ENCODE assay signal across 10 cellular contexts in the genomic region with DNA sequence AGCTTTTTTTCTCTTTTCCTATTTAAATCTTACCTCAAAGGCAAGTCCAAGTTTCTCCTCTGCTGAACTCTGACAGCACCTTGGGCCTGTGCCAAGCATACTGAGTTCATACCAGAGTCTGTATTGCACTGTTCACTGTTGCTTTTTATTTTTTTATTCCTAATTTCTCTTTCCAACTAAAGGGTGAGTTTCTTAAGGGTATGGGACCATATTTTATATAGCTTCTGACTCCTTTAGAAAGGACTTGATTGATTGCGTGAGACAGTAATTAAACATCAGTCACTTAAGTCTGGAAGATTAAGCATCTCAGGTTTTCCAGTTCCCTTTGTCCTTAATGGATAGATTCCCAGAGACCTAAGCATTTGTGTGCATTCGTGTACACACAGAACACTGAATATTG.
DNase-seq lines count a peak whose midpoint lies in the region; ATAC-seq and TF ChIP-seq lines count a peak whose summit lies in the region.
"Had no signal": no experiment of that assay in that cellular context is flagged by ENCODE, and none has a peak within 500 bp of the region (broad histone marks: within the 10 kb centered on the region; RNA-seq: fewer than 3 reads in every experiment).

No MANE protein-coding gene starts in this region.

- ATAC-seq in HG03045 (IDR thresholded peaks at IDR 0.05; ENCODE audit: unreplicated experiment): no peak

- TF ChIP-seq CTCF in HFFc6 (IDR thresholded peaks at IDR 0.05) (no peak), hepatocyte (IDR thresholded peaks at IDR 0.05; ENCODE audit: poor library complexity) (no peak)

- 48% methylated on average over 2 of the region's 2 CpGs for WGBS in hepatocyte (ENCODE audit: low lambda C conversion rate, missing lambda C conversion rate)

- H3K4me1 Mint-ChIP-seq in HFFc6 (ENCODE audit: low read depth) (peaks cover 47% of the 10 kb centered on the region), immature natural killer cell (no peaks in the 10 kb centered on the region)

- no peaks in the 10 kb centered on the region for H4K20me1 ChIP-seq in hepatocyte (ENCODE audit: insufficient read depth, poor library complexity, severe bottlenecking)

- H3K9ac ChIP-seq in adipocyte (ENCODE audit: low read length) (peak overlapping the region; percentile 77), skeletal muscle tissue (ENCODE audit: low read depth in 1 of 3, low read length in 3 of 3) (no peak overlapping the region)

- H3K27me3 ChIP-seq in adipocyte (replicated peaks; ENCODE audit: control insufficient read depth, insufficient read depth, low read length): no peaks in the 10 kb centered on the region
- no peaks in the 10 kb centered on the region for H3K27me3 ChIP-seq in hepatocyte
- H3K27me3 ChIP-seq in skeletal muscle tissue (ENCODE audit: control insufficient read depth in 3 of 3, insufficient read depth in 3 of 3, low read length in 3 of 3): no peaks in the 10 kb centered on the region

- H3K9me3 ChIP-seq in adipocyte (ENCODE audit: control insufficient read depth, low read length): no peaks in the 10 kb centered on the region
- H3K9me3 ChIP-seq in hepatocyte (ENCODE audit: low read depth): no peaks in the 10 kb centered on the region
- H3K9me3 ChIP-seq in skeletal muscle tissue (ENCODE audit: control insufficient read depth in 3 of 3, low read length in 3 of 3): no peaks in the 10 kb centered on the region

- H3K36me3 ChIP-seq in adipocyte (ENCODE audit: control insufficient read depth, insufficient read depth, low read length, severe bottlenecking): no peaks in the 10 kb centered on the region
- H3K36me3 ChIP-seq in hepatocyte (replicated peaks; ENCODE audit: insufficient read depth, low read depth): no peaks in the 10 kb centered on the region
- H3K36me3 ChIP-seq in skeletal muscle tissue (ENCODE audit: control insufficient read depth in 3 of 3, insufficient read depth in 3 of 3, low read length in 3 of 3): no peaks in the 10 kb centered on the region

- peak overlapping the region; percentile 69 for H3K4me2 ChIP-seq in hepatocyte

- H2AFZ ChIP-seq in hepatocyte: no peak overlapping the region

- H3K79me2 ChIP-seq in hepatocyte: peaks cover 73% of the 10 kb centered on the region

- H3K27me3 Mint-ChIP-seq in HFFc6 (ENCODE audit: insufficient read depth) (no peaks in the 10 kb centered on the region), immature natural killer cell (ENCODE audit: low read depth in 3 of 3) (no peaks in the 10 kb centered on the region)

- peak; percentile 21 for DNase-seq in HFFc6
- DNase-seq in adipocyte (ENCODE audit: low read depth): peak; percentile 71
- peak; percentile 67 for DNase-seq in hepatocyte (ENCODE audit: low spot score)
- DNase-seq in immature natural killer cell: no peak
- DNase-seq in T-helper 9 cell: no peak
- no peak for DNase-seq in stimulated activated CD4-positive, alpha-beta T cell treated with anti-CD3 and anti-CD28 coated beads, Interleukin-4, amount 100 ng/mL, for 24 hours
- DNase-seq: activated effector memory CD4-positive, alpha-beta T cell treated with Interleukin-2 at 50 U/mL for 16 hours; naive B cell had no signal

- H3K36me3 Mint-ChIP-seq in HFFc6 (ENCODE audit: low read depth): no peaks in the 10 kb centered on the region
- no peaks in the 10 kb centered on the region for H3K36me3 Mint-ChIP-seq in immature natural killer cell
- H3K36me3 Mint-ChIP-seq: naive B cell had no signal

- H3K27ac Mint-ChIP-seq in HFFc6 (peak overlapping the region; percentile 62), immature natural killer cell (no peak overlapping the region)
- H3K27ac Mint-ChIP-seq: naive B cell had no signal

- H3K4me3 Mint-ChIP-seq in HFFc6 (peak overlapping the region; percentile 82), immature natural killer cell (no peak overlapping the region)
- H3K4me3 Mint-ChIP-seq: naive B cell had no signal

- H3K27ac ChIP-seq in hepatocyte (peak overlapping the region; percentile 87), skeletal muscle tissue (ENCODE audit: low read depth, low read length) (peak overlapping the region; percentile 64)

- no peaks in the 10 kb centered on the region for H3K9me3 Mint-ChIP-seq in HFFc6
- H3K9me3 Mint-ChIP-seq in immature natural killer cell: no peaks in the 10 kb centered on the region

- H3K4me1 ChIP-seq in adipocyte (ENCODE audit: control insufficient read depth, insufficient read depth, low read length) (peaks cover 49% of the 10 kb centered on the region), hepatocyte (ENCODE audit: insufficient read depth) (peaks cover 46% of the 10 kb centered on the region), skeletal muscle tissue (ENCODE audit: control insufficient read depth in 3 of 3, insufficient read depth in 3 of 3, low read length in 3 of 3) (peaks cover 0 to 7% (median 0%) of the 10 kb centered on the region in 3 donors)

- H3K4me3 ChIP-seq in adipocyte (ENCODE audit: low read length) (peak overlapping the region; percentile 78), hepatocyte (no peak overlapping the region), skeletal muscle tissue (ENCODE audit: low read length in 3 of 3) (peak overlapping the region in 1 of 3 donors; percentile 53)

- no peaks in the 10 kb centered on the region for H3K9me2 ChIP-seq in hepatocyte (replicated peaks; ENCODE audit: insufficient read depth)

Comparison
In these comparisons a context has a peak if more than half of its experiments do, and no peak if none do; other contexts are left out.
1. DNase-seq: peak in HFFc6 (single experiment), adipocyte (single experiment) and hepatocyte (single experiment); none in immature natural killer cell (0 of 3), T-helper 9 cell (single experiment) and stimulated activated CD4-positive, alpha-beta T cell treated with anti-CD3 and anti-CD28 coated beads, Interleukin-4, amount 100 ng/mL, for 24 hours (single experiment).